5 cellular contexts compared by ENCODE assay signal in the genomic region with DNA sequence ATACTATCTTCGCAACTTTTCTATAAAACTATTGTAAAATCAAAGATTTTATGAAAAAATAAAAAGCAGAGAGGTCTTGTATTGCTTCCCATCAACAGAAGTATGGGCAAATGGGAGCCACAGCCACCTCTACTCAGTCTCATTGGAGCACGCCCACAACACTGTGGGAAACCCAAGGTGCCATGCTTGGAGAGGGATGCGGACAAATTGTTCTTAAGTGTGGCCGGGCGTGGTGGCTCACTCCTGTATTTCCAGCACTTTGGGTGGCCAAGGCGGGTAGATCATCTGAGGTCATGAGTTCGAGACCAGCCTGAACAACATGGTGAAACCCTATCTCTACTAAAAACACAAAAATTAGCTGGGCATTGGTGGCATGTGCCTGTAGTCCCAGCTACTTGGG.
"Had no signal": no experiment of that assay in that cellular context is flagged by ENCODE, and none has a peak within 500 bp of the region (broad histone marks: within the 10 kb centered on the region; RNA-seq: fewer than 3 reads in every experiment).

No MANE protein-coding gene starts in this region.

- H3K27ac ChIP-seq: HL-60 had no signal

- ATAC-seq: HepG2, K562 had no signal

- DNase-seq: IMR-90, KBM-7 had no signal

- H3K4me3 ChIP-seq: K562 had no signal
